In genomic region chr12:107775093-107775721, GRCh38 we compare ENCODE assay signal across 9 cellular contexts. TPM values are rescaled to one million over a fixed set of nuclear protein-coding genes. Genes with fewer than 3 reads are reported as not detected.
DNase-seq lines count a peak whose midpoint lies in the region; ATAC-seq lines count a peak whose summit lies in the region.
"Had no signal": no experiment of that assay in that cellular context is flagged by ENCODE, and none has a peak within 500 bp of the region (broad histone marks: within the 10 kb centered on the region; RNA-seq: fewer than 3 reads in every experiment).

No MANE protein-coding gene starts in this region.

- peaks cover 94% of the 10 kb centered on the region for H3K27me3 Mint-ChIP-seq in central memory CD8-positive, alpha-beta T cell
- H3K27me3 Mint-ChIP-seq in activated T-helper 2 cell treated with anti-CD3 and anti-CD28 coated beads, Interferon-gamma antibody, Interleukin-2, Interleukin-4, amounts not matched to agents 10 μg/mL and 5 μg/mL and 100 μg/mL, durations not matched to agents 14 hours and 24 hours and 36 hours (ENCODE audit: low read depth): peaks cover 70% of the 10 kb centered on the region

- H3K4me3 ChIP-seq in BLaER1 (peak overlapping the region; percentile 41; the same call in 1 of the 2 replicates), HUES6 (ENCODE audit: low read depth, low read length) (peak overlapping the region; percentile 64), mesodermal cell (ENCODE audit: extremely low read depth, insufficient read depth, low read length, poor library complexity, severe bottlenecking) (peak overlapping the region; percentile 17)

- peaks cover 2% of the 10 kb centered on the region for H3K36me3 Mint-ChIP-seq in central memory CD8-positive, alpha-beta T cell (ENCODE audit: insufficient read depth)
- no peaks in the 10 kb centered on the region for H3K36me3 Mint-ChIP-seq in activated T-helper 2 cell treated with anti-CD3 and anti-CD28 coated beads, Interferon-gamma antibody, Interleukin-2, Interleukin-4, amounts not matched to agents 10 μg/mL and 5 μg/mL and 100 μg/mL, durations not matched to agents 14 hours and 24 hours and 36 hours (ENCODE audit: low read depth)

- H3K4me1 ChIP-seq in BLaER1 (peaks cover 38% of the 10 kb centered on the region), HUES6 (ENCODE audit: control insufficient read depth, insufficient read depth, low read length) (peaks cover 5% of the 10 kb centered on the region; the same call in 1 of the 2 replicates), mesodermal cell (ENCODE audit: control insufficient read depth, insufficient read depth, low read length, poor library complexity, severe bottlenecking) (no peaks in the 10 kb centered on the region)

- DNase-seq in central memory CD8-positive, alpha-beta T cell (ENCODE audit: low spot score in 2 of 2): no peak
- DNase-seq in NCI-H446 treated with DMSO at 0.1 percent for 48 hours (lab: John Stamatoyannopoulos, UW): no peak
- no peak for DNase-seq in pons (ENCODE audit: low spot score)
- DNase-seq in activated T-helper 2 cell treated with anti-CD3 and anti-CD28 coated beads, Interferon-gamma antibody, Interleukin-2, Interleukin-4, amounts not matched to agents 10 μg/mL and 5 μg/mL and 100 μg/mL, durations not matched to agents 14 hours and 24 hours and 36 hours (ENCODE audit: low spot score): no peak
- DNase-seq: midbrain had no signal

- H3K27ac ChIP-seq in BLaER1 (no peak overlapping the region), HUES6 (ENCODE audit: low read depth, low read length) (no peak overlapping the region), mesodermal cell (ENCODE audit: low read depth, low read length, severe bottlenecking) (no peak overlapping the region)

- H3K36me3 ChIP-seq in BLaER1 (no peaks in the 10 kb centered on the region), HUES6 (ENCODE audit: control insufficient read depth, insufficient read depth, low read length) (no peaks in the 10 kb centered on the region), mesodermal cell (ENCODE audit: control insufficient read depth, insufficient read depth, low read length) (no peaks in the 10 kb centered on the region)

- H3K9ac ChIP-seq in BLaER1 (no peak overlapping the region), HUES6 (ENCODE audit: low read length) (no peak overlapping the region)

- no peaks in the 10 kb centered on the region for H3K9me3 Mint-ChIP-seq in central memory CD8-positive, alpha-beta T cell
- no peaks in the 10 kb centered on the region for H3K9me3 Mint-ChIP-seq in activated T-helper 2 cell treated with anti-CD3 and anti-CD28 coated beads, Interferon-gamma antibody, Interleukin-2, Interleukin-4, amounts not matched to agents 10 μg/mL and 5 μg/mL and 100 μg/mL, durations not matched to agents 14 hours and 24 hours and 36 hours

- H3K27me3 ChIP-seq in BLaER1: peaks cover 16% of the 10 kb centered on the region
- H3K27me3 ChIP-seq in HUES6 (ENCODE audit: control insufficient read depth, insufficient read depth, low read length): peaks cover 93% of the 10 kb centered on the region

- intact Hi-C loops in activated T-helper 2 cell treated with anti-CD3 and anti-CD28 coated beads, Interferon-gamma antibody, Interleukin-2, Interleukin-4, amounts not matched to agents 10 μg/mL and 5 μg/mL and 100 μg/mL, durations not matched to agents 14 hours and 24 hours and 36 hours (cut with micrococcal nuclease): no loop called here

- ATAC-seq in central memory CD8-positive, alpha-beta T cell (replicated peaks; ENCODE audit: extremely low read depth, poor library complexity, severe bottlenecking): peak; percentile 24
- ATAC-seq in GM21423 (IDR thresholded peaks at IDR 0.05; ENCODE audit: unreplicated experiment): no peak

- no peaks in the 10 kb centered on the region for H3K9me3 ChIP-seq in BLaER1
- H3K9me3 ChIP-seq in HUES6 (ENCODE audit: control insufficient read depth, insufficient read depth, low read depth, low read length): no peaks in the 10 kb centered on the region
- no peaks in the 10 kb centered on the region for H3K9me3 ChIP-seq in mesodermal cell (ENCODE audit: control insufficient read depth, low read length)

- 2% methylated on average over 57 to 61 of the region's 66 CpGs for WGBS in mesodermal cell (ENCODE audit: insufficient coverage in 2 of 2), 2 experiments

- peak overlapping the region; percentile 20 for H3K4me3 Mint-ChIP-seq in central memory CD8-positive, alpha-beta T cell
- H3K4me3 Mint-ChIP-seq in activated T-helper 2 cell treated with anti-CD3 and anti-CD28 coated beads, Interferon-gamma antibody, Interleukin-2, Interleukin-4, amounts not matched to agents 10 μg/mL and 5 μg/mL and 100 μg/mL, durations not matched to agents 14 hours and 24 hours and 36 hours (ENCODE audit: low read depth): no peak overlapping the region

- no peak overlapping the region for H3K27ac Mint-ChIP-seq in central memory CD8-positive, alpha-beta T cell (ENCODE audit: low read depth)
- H3K27ac Mint-ChIP-seq in activated T-helper 2 cell treated with anti-CD3 and anti-CD28 coated beads, Interferon-gamma antibody, Interleukin-2, Interleukin-4, amounts not matched to agents 10 μg/mL and 5 μg/mL and 100 μg/mL, durations not matched to agents 14 hours and 24 hours and 36 hours: no peak overlapping the region

- peak overlapping the region; percentile 78 for H3K4me2 ChIP-seq in BLaER1

- no peaks in the 10 kb centered on the region for H4K20me1 ChIP-seq in BLaER1

- peaks cover 14% of the 10 kb centered on the region for H3K4me1 Mint-ChIP-seq in central memory CD8-positive, alpha-beta T cell
- peaks cover 23% of the 10 kb centered on the region for H3K4me1 Mint-ChIP-seq in activated T-helper 2 cell treated with anti-CD3 and anti-CD28 coated beads, Interferon-gamma antibody, Interleukin-2, Interleukin-4, amounts not matched to agents 10 μg/mL and 5 μg/mL and 100 μg/mL, durations not matched to agents 14 hours and 24 hours and 36 hours (ENCODE audit: low read depth)

RNA-seq across cellular contexts. Expression of gene ASCL4, which starts 0.7 kb away (rescaled TPM):
- not detected for polyA plus RNA-seq in mesodermal cell (2013, experiment 1 of 2)
- not detected for polyA plus RNA-seq in mesodermal cell (2013, experiment 2 of 2)
- total RNA-seq in activated T-helper 2 cell treated with anti-CD3 and anti-CD28 coated beads, Interferon-gamma antibody, Interleukin-2, Interleukin-4, amounts not matched to agents 10 μg/mL and 5 μg/mL and 100 μg/mL, durations not matched to agents 14 hours and 24 hours and 36 hours: not detected in 2 replicates

RNA-seq across cellular contexts. Expression of gene PRDM4, which starts 14.3 kb away (rescaled TPM):
- polyA plus RNA-seq in mesodermal cell (2013, experiment 1 of 2): 18.1 TPM
- polyA plus RNA-seq in mesodermal cell (2013, experiment 2 of 2): 18.9 TPM
- total RNA-seq in activated T-helper 2 cell treated with anti-CD3 and anti-CD28 coated beads, Interferon-gamma antibody, Interleukin-2, Interleukin-4, amounts not matched to agents 10 μg/mL and 5 μg/mL and 100 μg/mL, durations not matched to agents 14 hours and 24 hours and 36 hours: 30.5 and 34.4 TPM in 2 replicates
